ENCODE assay signal across 1 cellular context in the genomic region with DNA sequence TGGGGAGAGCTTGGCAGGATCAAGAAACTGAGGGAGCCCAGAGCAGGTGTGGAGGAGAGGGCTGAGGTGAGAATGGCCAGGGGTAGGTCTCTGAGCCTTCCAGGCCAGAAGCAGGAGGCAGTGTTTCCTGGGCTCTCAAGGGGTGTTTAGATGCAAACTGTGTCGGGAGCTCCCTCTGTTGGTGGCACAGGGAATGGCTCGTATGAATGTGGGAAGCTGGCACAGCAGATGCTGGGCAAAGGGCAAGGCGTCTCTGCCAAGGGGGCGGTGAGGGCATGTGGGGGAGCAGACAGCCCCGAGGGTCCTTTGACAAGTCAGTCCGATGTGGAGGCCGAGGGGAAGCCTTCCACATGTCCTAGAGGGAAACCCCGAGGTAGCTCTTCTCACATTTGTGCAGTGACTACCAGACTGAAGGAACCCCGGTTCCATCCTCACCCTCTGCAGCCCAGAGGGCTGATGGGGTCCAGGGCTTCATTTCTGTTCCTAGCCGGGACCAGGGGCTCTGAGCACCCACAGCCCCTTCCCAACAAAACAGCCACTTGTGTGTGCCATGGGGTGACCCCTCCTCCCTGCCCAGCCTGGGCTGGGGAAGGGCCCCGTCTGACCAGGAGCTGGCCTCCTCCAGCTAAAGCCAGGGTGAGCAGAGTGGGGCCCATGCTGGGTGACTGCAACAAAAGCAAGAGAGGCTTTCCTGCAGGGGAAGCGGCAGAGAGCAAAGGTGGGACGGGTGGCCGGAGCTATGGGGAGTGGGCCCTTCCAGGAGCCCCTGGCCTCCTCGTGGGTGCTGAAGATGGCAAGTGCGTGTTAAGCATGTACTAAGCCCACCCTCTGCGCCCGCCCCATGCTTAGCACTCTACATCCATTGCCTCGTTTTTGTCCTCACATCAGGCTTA.
A peak's percentile ranks its signal among the peaks of the same experiment; 100 is the strongest.
TF ChIP-seq lines count a peak whose summit lies in the region.

No MANE protein-coding gene starts in this region.

TF ChIP-seq in GM12878, 131 proteins besides CTCF, POLR2A, EP300 and RAD21 (continued from another document):
- TF ChIP-seq, protein P1, sequence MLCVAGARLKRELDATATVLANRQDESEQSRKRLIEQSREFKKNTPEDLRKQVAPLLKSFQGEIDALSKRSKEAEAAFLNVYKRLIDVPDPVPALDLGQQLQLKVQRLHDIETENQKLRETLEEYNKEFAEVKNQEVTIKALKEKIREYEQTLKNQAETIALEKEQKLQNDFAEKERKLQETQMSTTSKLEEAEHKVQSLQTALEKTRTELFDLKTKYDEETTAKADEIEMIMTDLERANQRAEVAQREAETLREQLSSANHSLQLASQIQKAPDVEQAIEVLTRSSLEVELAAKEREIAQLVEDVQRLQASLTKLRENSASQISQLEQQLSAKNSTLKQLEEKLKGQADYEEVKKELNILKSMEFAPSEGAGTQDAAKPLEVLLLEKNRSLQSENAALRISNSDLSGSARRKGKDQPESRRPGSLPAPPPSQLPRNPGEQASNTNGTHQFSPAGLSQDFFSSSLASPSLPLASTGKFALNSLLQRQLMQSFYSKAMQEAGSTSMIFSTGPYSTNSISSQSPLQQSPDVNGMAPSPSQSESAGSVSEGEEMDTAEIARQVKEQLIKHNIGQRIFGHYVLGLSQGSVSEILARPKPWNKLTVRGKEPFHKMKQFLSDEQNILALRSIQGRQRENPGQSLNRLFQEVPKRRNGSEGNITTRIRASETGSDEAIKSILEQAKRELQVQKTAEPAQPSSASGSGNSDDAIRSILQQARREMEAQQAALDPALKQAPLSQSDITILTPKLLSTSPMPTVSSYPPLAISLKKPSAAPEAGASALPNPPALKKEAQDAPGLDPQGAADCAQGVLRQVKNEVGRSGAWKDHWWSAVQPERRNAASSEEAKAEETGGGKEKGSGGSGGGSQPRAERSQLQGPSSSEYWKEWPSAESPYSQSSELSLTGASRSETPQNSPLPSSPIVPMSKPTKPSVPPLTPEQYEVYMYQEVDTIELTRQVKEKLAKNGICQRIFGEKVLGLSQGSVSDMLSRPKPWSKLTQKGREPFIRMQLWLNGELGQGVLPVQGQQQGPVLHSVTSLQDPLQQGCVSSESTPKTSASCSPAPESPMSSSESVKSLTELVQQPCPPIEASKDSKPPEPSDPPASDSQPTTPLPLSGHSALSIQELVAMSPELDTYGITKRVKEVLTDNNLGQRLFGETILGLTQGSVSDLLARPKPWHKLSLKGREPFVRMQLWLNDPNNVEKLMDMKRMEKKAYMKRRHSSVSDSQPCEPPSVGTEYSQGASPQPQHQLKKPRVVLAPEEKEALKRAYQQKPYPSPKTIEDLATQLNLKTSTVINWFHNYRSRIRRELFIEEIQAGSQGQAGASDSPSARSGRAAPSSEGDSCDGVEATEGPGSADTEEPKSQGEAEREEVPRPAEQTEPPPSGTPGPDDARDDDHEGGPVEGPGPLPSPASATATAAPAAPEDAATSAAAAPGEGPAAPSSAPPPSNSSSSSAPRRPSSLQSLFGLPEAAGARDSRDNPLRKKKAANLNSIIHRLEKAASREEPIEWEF (IDR thresholded peaks at IDR 0.05; ENCODE audit: insufficient replicate concordance, low read depth, low read length), result no peak
- TF ChIP-seq BCL11A (IDR thresholded peaks at IDR 0.05; ENCODE audit: low read depth, low read length) (no peak), ZBTB40 (IDR thresholded peaks at IDR 0.05; ENCODE audit: borderline replicate concordance) (no peak), TCF3 (IDR thresholded peaks at IDR 0.05; ENCODE audit: borderline replicate concordance, insufficient read depth, low read depth, low read length) (no peak), FOXM1 (IDR thresholded peaks at IDR 0.05; ENCODE audit: low read depth, low read length) (0 out of 2 replicates have a peak, but pooled peaks have one; percentile 8), STAT3 (IDR thresholded peaks at IDR 0.05; ENCODE audit: low read depth, low read length) (no peak), GATAD2B (conservative IDR thresholded peaks at IDR 0.05; ENCODE audit: low read depth) (0 out of 2 replicates have a peak, but pooled peaks have one; percentile 34), MTA2 (IDR thresholded peaks at IDR 0.05; ENCODE audit: low read depth) (0 out of 2 replicates have a peak, but pooled peaks have one; percentile 30), ZNF592 (IDR thresholded peaks at IDR 0.05) (peak; percentile 62; the same call in 1 of the 2 replicates), HCFC1 (IDR thresholded peaks at IDR 0.05; ENCODE audit: low read length) (no peak), RCOR1 (conservative IDR thresholded peaks at IDR 0.05; ENCODE audit: low read depth, low read length) (no peak), GABPA (IDR thresholded peaks at IDR 0.05; ENCODE audit: low read depth) (no peak), MYC (IDR thresholded peaks at IDR 0.05; ENCODE audit: insufficient read depth, insufficient read length, insufficient replicate concordance, low read length, severe bottlenecking) (no peak), DPF2 (IDR thresholded peaks at IDR 0.05) (peak; percentile 39; the same call in 1 of the 2 replicates)
- TF ChIP-seq, protein P2, sequence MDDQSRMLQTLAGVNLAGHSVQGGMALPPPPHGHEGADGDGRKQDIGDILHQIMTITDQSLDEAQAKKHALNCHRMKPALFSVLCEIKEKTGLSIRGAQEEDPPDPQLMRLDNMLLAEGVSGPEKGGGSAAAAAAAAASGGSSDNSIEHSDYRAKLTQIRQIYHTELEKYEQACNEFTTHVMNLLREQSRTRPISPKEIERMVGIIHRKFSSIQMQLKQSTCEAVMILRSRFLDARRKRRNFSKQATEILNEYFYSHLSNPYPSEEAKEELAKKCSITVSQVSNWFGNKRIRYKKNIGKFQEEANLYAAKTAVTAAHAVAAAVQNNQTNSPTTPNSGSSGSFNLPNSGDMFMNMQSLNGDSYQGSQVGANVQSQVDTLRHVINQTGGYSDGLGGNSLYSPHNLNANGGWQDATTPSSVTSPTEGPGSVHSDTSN (IDR thresholded peaks at IDR 0.05; ENCODE audit: insufficient replicate concordance, low read depth, low read length), result no peak
- TF ChIP-seq, protein P3, sequence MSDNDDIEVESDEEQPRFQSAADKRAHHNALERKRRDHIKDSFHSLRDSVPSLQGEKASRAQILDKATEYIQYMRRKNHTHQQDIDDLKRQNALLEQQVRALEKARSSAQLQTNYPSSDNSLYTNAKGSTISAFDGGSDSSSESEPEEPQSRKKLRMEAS (IDR thresholded peaks at IDR 0.05; ENCODE audit: low read depth, low read length), result no peak
- TF ChIP-seq, protein P4, sequence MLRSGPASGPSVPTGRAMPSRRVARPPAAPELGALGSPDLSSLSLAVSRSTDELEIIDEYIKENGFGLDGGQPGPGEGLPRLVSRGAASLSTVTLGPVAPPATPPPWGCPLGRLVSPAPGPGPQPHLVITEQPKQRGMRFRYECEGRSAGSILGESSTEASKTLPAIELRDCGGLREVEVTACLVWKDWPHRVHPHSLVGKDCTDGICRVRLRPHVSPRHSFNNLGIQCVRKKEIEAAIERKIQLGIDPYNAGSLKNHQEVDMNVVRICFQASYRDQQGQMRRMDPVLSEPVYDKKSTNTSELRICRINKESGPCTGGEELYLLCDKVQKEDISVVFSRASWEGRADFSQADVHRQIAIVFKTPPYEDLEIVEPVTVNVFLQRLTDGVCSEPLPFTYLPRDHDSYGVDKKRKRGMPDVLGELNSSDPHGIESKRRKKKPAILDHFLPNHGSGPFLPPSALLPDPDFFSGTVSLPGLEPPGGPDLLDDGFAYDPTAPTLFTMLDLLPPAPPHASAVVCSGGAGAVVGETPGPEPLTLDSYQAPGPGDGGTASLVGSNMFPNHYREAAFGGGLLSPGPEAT (IDR thresholded peaks at IDR 0.05; ENCODE audit: low read depth), result 0 out of 2 replicates have a peak, but pooled peaks have one; percentile 22
